ENCODE assay signal across 23 cellular contexts in genomic region chr19:29429021-29429420, GRCh38.
DNase-seq lines count a peak whose midpoint lies in the region; ATAC-seq, FAIRE-seq and TF ChIP-seq lines count a peak whose summit lies in the region.
"Had no signal": no experiment of that assay in that cellular context is flagged by ENCODE, and none has a peak within 500 bp of the region (broad histone marks: within the 10 kb centered on the region; RNA-seq: fewer than 3 reads in every experiment).

No MANE protein-coding gene starts in this region.

- H3K9me3 ChIP-seq in HEK293 (ENCODE audit: control insufficient read depth, insufficient read depth, low read depth, low read length), result peaks cover 7% of the 10 kb centered on the region; the same call in 1 of the 2 replicates
- H3K9me3 ChIP-seq in neuronal stem cell (replicated peaks in 1 of 2; ENCODE audit: control insufficient read depth in 2 of 2, insufficient read depth in 1 of 2, low read depth in 1 of 2, low read length in 2 of 2), result peaks cover 0 to 10% of the 10 kb centered on the region in 2 donors
- no peaks in the 10 kb centered on the region for H3K9me3 ChIP-seq in small intestine (ENCODE audit: control insufficient read depth, low read depth)
- H3K9me3 ChIP-seq: BE2C had no signal

- FAIRE-seq in urothelium cell line (lab: Jason Lieb, UNC) (peak; percentile 71), small intestine (lab: Jason Lieb, UNC) (no peak)
- FAIRE-seq: A204.1, D721Med, G401.6, GM12891 had no signal

- H4K91ac ChIP-seq in neuronal stem cell (ENCODE audit: low read depth, low read length, poor library complexity), result no peak overlapping the region

- H3K4me1 Mint-ChIP-seq in chondrocyte (ENCODE audit: low read depth) (no peaks in the 10 kb centered on the region), immature natural killer cell (no peaks in the 10 kb centered on the region)

- H2AFZ ChIP-seq in neuronal stem cell (ENCODE audit: low read length), result no peak overlapping the region

- no peak overlapping the region for H3K27ac ChIP-seq in HEK293 (ENCODE audit: extremely low read depth, low read depth, low read length)
- H3K27ac ChIP-seq in neuronal stem cell (replicated peaks; ENCODE audit: low read length), result no peak overlapping the region
- H3K27ac ChIP-seq in small intestine (ENCODE audit: low read depth in 1 of 2, low read length in 1 of 2), result no peak overlapping the region
- H3K27ac ChIP-seq: BLaER1 had no signal

- peak overlapping the region; percentile 39 for H2AK5ac ChIP-seq in neuronal stem cell (ENCODE audit: low read depth, low read length)

- WGBS in neuronal stem cell (ENCODE audit: extremely low coverage in 2 of 2, insufficient read length in 2 of 2, insufficient replicate concordance in 1 of 2), 2 donors, result no CpG with 5 or more reads among the region's 9 CpGs
- 76 to 84% (median 84%) methylated on average over 9 of the region's 9 CpGs for WGBS in small intestine, 3 donors

- CTCF ChIA-PET in HEK293 (lab: Yijun Ruan, JAX), result interaction anchor here (0.9 kb wide), 1 partner anchor 98 kb away, joined by 3 read pairs; no protein-coding TSS in a partner anchor

- H2BK12ac ChIP-seq in neuronal stem cell (ENCODE audit: low read length), result no peak overlapping the region

- DNase-seq in chondrocyte (ENCODE audit: low spot score) (peak; percentile 90), neuronal stem cell (ENCODE audit: low spot score) (no peak), urothelium cell line (ENCODE audit: low spot score) (no peak), small intestine (no peak), nucleus accumbens (lab: John Stamatoyannopoulos, UW) (no peak), immature natural killer cell (no peak)
- DNase-seq: 8988T; ACHN; BE2C; C1 segment of cervical spinal cord; Caco-2; Calu3; CD4-positive, alpha-beta T cell; CD8-positive, alpha-beta T cell; DMS79 treated with DMSO at 0.1 percent for 48 hours; GF-D8 had no signal

- peak overlapping the region; percentile 12 for H2BK15ac ChIP-seq in neuronal stem cell (ENCODE audit: low read length)

- no peaks in the 10 kb centered on the region for H3K4me1 ChIP-seq in HEK293 (ENCODE audit: control insufficient read depth, insufficient read depth, low read length)
- no peaks in the 10 kb centered on the region for H3K4me1 ChIP-seq in neuronal stem cell (ENCODE audit: control insufficient read depth in 2 of 2, insufficient read depth in 1 of 2, low read depth in 1 of 2, low read length in 2 of 2)
- H3K4me1 ChIP-seq in small intestine (ENCODE audit: control insufficient read depth in 2 of 2, insufficient read depth in 1 of 2, low read depth in 1 of 2, low read length in 1 of 2), result no peaks in the 10 kb centered on the region
- H3K4me1 ChIP-seq: BE2C, BLaER1, Caco-2 had no signal

- POLR2A ChIA-PET in HEK293 (lab: Yijun Ruan, JAX), result no interaction called here

- H3K9ac ChIP-seq in neuronal stem cell (ENCODE audit: low read depth, low read length, poor library complexity), result peak overlapping the region; percentile 27
- H3K9ac ChIP-seq: BLaER1 had no signal

- peak overlapping the region; percentile 61 for H3K18ac ChIP-seq in neuronal stem cell (ENCODE audit: low read length)

- ATAC-seq in GM18870 (IDR thresholded peaks at IDR 0.05; ENCODE audit: unreplicated experiment), result no peak
- ATAC-seq: CD8-positive, alpha-beta T cell had no signal

- H3K36me3 ChIP-seq in HEK293 (ENCODE audit: control insufficient read depth in 2 of 2, insufficient read depth in 1 of 2, low read length in 2 of 2) (no peaks in the 10 kb centered on the region), neuronal stem cell (replicated peaks in 1 of 2; ENCODE audit: control insufficient read depth in 2 of 2, insufficient read depth in 2 of 2, low read length in 2 of 2) (no peaks in the 10 kb centered on the region), small intestine (ENCODE audit: control insufficient read depth in 2 of 2, insufficient read depth in 2 of 2, low read length in 2 of 2) (no peaks in the 10 kb centered on the region)
- H3K36me3 ChIP-seq: BE2C, BLaER1 had no signal

- no peaks in the 10 kb centered on the region for H3K79me1 ChIP-seq in neuronal stem cell (ENCODE audit: low read depth, low read length)

- H3K23ac ChIP-seq in neuronal stem cell (ENCODE audit: low read depth, low read length, poor library complexity), result no peak overlapping the region

- no peak overlapping the region for H3K4ac ChIP-seq in neuronal stem cell (ENCODE audit: low read length)

- TF ChIP-seq CTCF in HEK293 (tag by site-specific recombination; IDR thresholded peaks at IDR 0.05) (no peak), chondrocyte (IDR thresholded peaks at IDR 0.05) (no peak)

- H3K4me3 Mint-ChIP-seq in chondrocyte (ENCODE audit: unreplicated experiment) (no peak overlapping the region), immature natural killer cell (no peak overlapping the region)
- H3K4me3 Mint-ChIP-seq: CD4-positive, alpha-beta T cell; CD8-positive, alpha-beta T cell had no signal

- H3K9me3 Mint-ChIP-seq in chondrocyte (ENCODE audit: low read depth) (peaks cover 15% of the 10 kb centered on the region), immature natural killer cell (no peaks in the 10 kb centered on the region)
- H3K9me3 Mint-ChIP-seq: CD4-positive, alpha-beta T cell had no signal

- no peak overlapping the region for H2BK120ac ChIP-seq in neuronal stem cell (ENCODE audit: low read depth, low read length)

- H3K27ac Mint-ChIP-seq in chondrocyte (ENCODE audit: unreplicated experiment), result no peak overlapping the region
- no peak overlapping the region for H3K27ac Mint-ChIP-seq in immature natural killer cell
- H3K27ac Mint-ChIP-seq: CD4-positive, alpha-beta T cell; CD8-positive, alpha-beta T cell had no signal

- H3K27me3 Mint-ChIP-seq in chondrocyte (ENCODE audit: low read depth), result no peaks in the 10 kb centered on the region
- peaks cover 5 to 10% (median 9%) of the 10 kb centered on the region in 3 donors for H3K27me3 Mint-ChIP-seq in immature natural killer cell (ENCODE audit: low read depth in 3 of 3)

- no peak overlapping the region for H4K8ac ChIP-seq in neuronal stem cell (ENCODE audit: low read depth, low read length)

- H3K36me3 Mint-ChIP-seq in chondrocyte (ENCODE audit: low read depth) (no peaks in the 10 kb centered on the region), immature natural killer cell (no peaks in the 10 kb centered on the region)
- H3K36me3 Mint-ChIP-seq: CD8-positive, alpha-beta T cell had no signal

- H3K27me3 ChIP-seq in neuronal stem cell (ENCODE audit: control insufficient read depth in 3 of 3, insufficient read depth in 3 of 3, low read depth in 1 of 3, low read length in 3 of 3), result no peaks in the 10 kb centered on the region
- H3K27me3 ChIP-seq in small intestine (ENCODE audit: control insufficient read depth in 2 of 2, insufficient read depth in 2 of 2, low read length in 2 of 2), result no peaks in the 10 kb centered on the region
- H3K27me3 ChIP-seq: BE2C, BLaER1 had no signal

- no peak overlapping the region for H3K4me2 ChIP-seq in neuronal stem cell (ENCODE audit: insufficient read depth, low read length, poor library complexity, severe bottlenecking)
- H3K4me2 ChIP-seq: BLaER1 had no signal

- peak overlapping the region; percentile 63 for H3K14ac ChIP-seq in neuronal stem cell (ENCODE audit: low read length)

- no peak overlapping the region for H2BK5ac ChIP-seq in neuronal stem cell (ENCODE audit: low read length)

- H3K4me3 ChIP-seq in HEK293 (ENCODE audit: low read depth, low read length), result no peak overlapping the region
- H3K4me3 ChIP-seq in neuronal stem cell (ENCODE audit: low read length in 2 of 2), result no peak overlapping the region
- no peak overlapping the region for H3K4me3 ChIP-seq in small intestine (ENCODE audit: low read depth in 1 of 2, low read length in 2 of 2)
- H3K4me3 ChIP-seq: BLaER1 had no signal

TF ChIP-seq in HEK293, 187 proteins besides CTCF, POLR2A, EP300 and RAD21:
- TF ChIP-seq SP2 (tag by site-specific recombination; IDR thresholded peaks at IDR 0.05) (no peak), PBX3 (CRISPR knock-in tag; IDR thresholded peaks at IDR 0.05) (no peak), ZFHX2 (tag by site-specific recombination; conservative IDR thresholded peaks at IDR 0.05) (0 out of 2 replicates have a peak, but pooled peaks have one; percentile 2)
